In genomic region chr11:70111269-70112016, GRCh38 we compare ENCODE assay signal across 9 cellular contexts. TPM values are rescaled to one million over a fixed set of nuclear protein-coding genes. Genes with fewer than 3 reads are reported as not detected.
DNase-seq lines count a peak whose midpoint lies in the region; ATAC-seq and TF ChIP-seq lines count a peak whose summit lies in the region.
"Had no signal": no experiment of that assay in that cellular context is flagged by ENCODE, and none has a peak within 500 bp of the region (broad histone marks: within the 10 kb centered on the region; RNA-seq: fewer than 3 reads in every experiment).

No MANE protein-coding gene starts in this region.

- peak; percentile 28 for DNase-seq in NCI-H345 (lab: John Stamatoyannopoulos, UW)
- DNase-seq in NCI-H345 treated with DMSO at 0.1 percent for 48 hours (lab: John Stamatoyannopoulos, UW; ENCODE audit: unreplicated experiment) = no peak
- peak; percentile 94 for DNase-seq in RPMI7951 (ENCODE audit: low read depth)
- DNase-seq in left cardiac atrium = peak; percentile 72
- no peak for DNase-seq in thoracic aorta (ENCODE audit: low spot score)
- DNase-seq in activated CD4-positive, CD25-positive, alpha-beta regulatory T cell (lab: John Stamatoyannopoulos, UW) = no peak
- no peak for DNase-seq in NCI-H2171 treated with DMSO at 0.1 percent for 48 hours (lab: John Stamatoyannopoulos, UW)

- ATAC-seq in left cardiac atrium (peak; percentile 67 to 71), thoracic aorta (ENCODE audit: insufficient number of reproducible peaks, low FRiP score, low read depth) (no peak), HG03135 (IDR thresholded peaks at IDR 0.05; ENCODE audit: unreplicated experiment) (no peak)

- no peak for TF ChIP-seq CTCF in thoracic aorta (IDR thresholded peaks at IDR 0.05)

- peaks cover 45% of the 10 kb centered on the region for H3K36me3 ChIP-seq in thoracic aorta

- H3K27ac ChIP-seq in thoracic aorta = peak overlapping the region; percentile 25 to 64
- H3K27ac ChIP-seq: VCaP had no signal

- H3K27me3 ChIP-seq in thoracic aorta (replicated peaks; ENCODE audit: insufficient read depth) = no peaks in the 10 kb centered on the region

- peaks cover 10 to 49% of the 10 kb centered on the region in 2 donors for H3K4me1 ChIP-seq in thoracic aorta (ENCODE audit: control insufficient read depth in 1 of 2, low read depth in 2 of 2)

- H3K9me3 ChIP-seq in thoracic aorta = no peaks in the 10 kb centered on the region

- no peak overlapping the region for H3K4me3 ChIP-seq in thoracic aorta

- intact Hi-C loops in left cardiac atrium (cut with DNase I) = no loop called here

RNA-seq across cellular contexts. Expression of gene ANO1, which starts 33.3 kb away (rescaled TPM):
- 7.5 and 8.4 TPM in 2 replicates for total RNA-seq in RPMI7951 (2014; rRNA removed; shearing (Covaris generic))
- total RNA-seq in left cardiac atrium (10 to 100 TPM in 1 of 2 donors, 1 to 10 TPM in 1; 9.8 to 14.2 TPM), thoracic aorta (100 to 1,000 TPM; 122 to 161 TPM)

Comparison
In these comparisons a context has a peak if more than half of its experiments do, and no peak if none do; other contexts are left out.
1. DNase-seq: peak in NCI-H345 (single experiment), RPMI7951 (single experiment) and left cardiac atrium (single experiment); none in NCI-H345 treated with DMSO at 0.1 percent for 48 hours (single experiment), thoracic aorta (single experiment), activated CD4-positive, CD25-positive, alpha-beta regulatory T cell (0 of 4) and NCI-H2171 treated with DMSO at 0.1 percent for 48 hours (single experiment).
2. ATAC-seq: peak in left cardiac atrium (2 of 2); none in thoracic aorta (single experiment) and HG03135 (single experiment).
3. RNA of gene ANO1, which starts 33.3 kb away (total RNA-seq): 122 to 161 TPM in thoracic aorta; 9.8 to 14.2 TPM in left cardiac atrium and 7.5 to 8.4 TPM in RPMI7951; every median in the first group is over 4 times any median in the second.